In the genomic region with DNA sequence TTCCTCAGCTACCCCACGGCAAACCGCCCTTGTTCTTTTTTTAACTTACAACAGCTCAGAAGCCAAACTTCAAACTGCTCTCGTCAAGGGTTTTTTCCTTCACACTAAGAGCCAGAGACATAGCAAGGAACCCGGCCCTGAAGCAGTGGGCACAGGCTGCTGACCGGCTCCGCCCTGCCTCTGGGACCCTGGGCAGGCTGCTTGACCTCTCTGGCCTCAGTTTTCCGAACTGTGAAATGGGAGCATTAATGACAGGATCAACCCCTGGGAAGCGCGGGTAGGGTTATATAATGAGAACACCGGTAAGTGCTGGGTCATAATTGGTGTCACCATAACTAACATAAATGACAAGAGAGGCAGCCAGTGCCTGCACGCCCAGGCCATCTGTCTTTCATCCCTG, we compare ENCODE assay signal across 31 cellular contexts. TPM values are rescaled to one million over a fixed set of nuclear protein-coding genes. Genes with fewer than 3 reads are reported as not detected.
"Had no signal": no experiment of that assay in that cellular context is flagged by ENCODE, and none has a peak within 500 bp of the region (broad histone marks: within the 10 kb centered on the region; RNA-seq: fewer than 3 reads in every experiment).

No MANE protein-coding gene starts in this region.

- H3K36me3 ChIP-seq: adrenal gland, gastrocnemius medialis had no signal

- DNase-seq: activated CD4-positive, alpha-beta memory T cell treated with anti-CD3 and anti-CD28 coated beads for 36 hours; activated CD4-positive, alpha-beta T cell treated with anti-CD3 and anti-CD28 coated beads for 36 hours; activated CD4-positive, alpha-beta T cell treated with anti-CD3 and anti-CD28 coated beads, Interleukin-2, amount 10 ng/mL, durations not matched to agents 24 days and 14 days; activated CD4-positive, CD25-positive, alpha-beta regulatory T cell; activated CD4-positive, CD25-positive, alpha-beta regulatory T cell treated with anti-CD3 and anti-CD28 coated beads, Interleukin-2, amount 50 U/mL, for 72 hours; activated CD8-positive, alpha-beta memory T cell treated with anti-CD3 and anti-CD28 coated beads, Interleukin-2, amount 10 ng/mL, durations not matched to agents 7 days and 5 days; activated CD8-positive, alpha-beta memory T cell treated with anti-CD3 and anti-CD28 coated beads, Interleukin-2, amount 50 U/mL, for 4 hours; activated CD8-positive, alpha-beta T cell treated with anti-CD3 and anti-CD28 coated beads, Interleukin-2, amount 10 ng/mL, durations not matched to agents 7 days and 5 days; activated effector memory CD4-positive, alpha-beta T cell treated with anti-CD3 and anti-CD28 coated beads, Interleukin-2, amount 50 U/mL, for 16 hours; activated naive CD4-positive, alpha-beta T cell treated with anti-CD3 and anti-CD28 coated beads for 36 hours; activated naive CD8-positive, alpha-beta T cell treated with anti-CD3 and anti-CD28 coated beads for 36 hours; activated naive CD8-positive, alpha-beta T cell treated with anti-CD3 and anti-CD28 coated beads, Interleukin-2, amount 50 U/mL, for 24 hours; activated T-cell treated with anti-CD3 and anti-CD28 coated beads, Interleukin-2, amount 50 U/mL, for 1 hour; activated T-cell treated with anti-CD3 and anti-CD28 coated beads, Interleukin-2, amount 50 U/mL, for 48 hours; adrenal gland; amygdala; body of pancreas; central memory CD4-positive, alpha-beta T cell; dorsolateral prefrontal cortex; effector memory CD4-positive, alpha-beta T cell; endodermal cell; foreskin keratinocyte; gastrocnemius medialis; glutamatergic neuron; T-helper 2 cell had no signal

- H3K27me3 ChIP-seq: body of pancreas, foreskin keratinocyte, gastrocnemius medialis had no signal

- H3K4me3 ChIP-seq: adrenal gland, body of pancreas, coronary artery, dorsolateral prefrontal cortex, gastrocnemius medialis had no signal

- H3K27ac ChIP-seq: adrenal gland, body of pancreas, coronary artery, dorsolateral prefrontal cortex, foreskin keratinocyte, gastrocnemius medialis had no signal

- ATAC-seq: activated CD4-positive, alpha-beta T cell treated with anti-CD3 and anti-CD28 coated beads for 36 hours; activated CD8-positive, alpha-beta memory T cell treated with anti-CD3 and anti-CD28 coated beads, Interleukin-2, amount 10 ng/mL, durations not matched to agents 7 days and 5 days; activated CD8-positive, alpha-beta T cell treated with anti-CD3 and anti-CD28 coated beads, Interleukin-2, amount 10 ng/mL, durations not matched to agents 7 days and 5 days; activated naive CD8-positive, alpha-beta T cell treated with anti-CD3 and anti-CD28 coated beads, Interleukin-2, amount 50 U/mL, for 24 hours; body of pancreas; esophagus mucosa; foreskin keratinocyte; gastrocnemius medialis had no signal

- H3K9me3 ChIP-seq: adrenal gland, body of pancreas, gastrocnemius medialis had no signal

- H3K4me1 ChIP-seq: adrenal gland, body of pancreas, gastrocnemius medialis had no signal

RNA-seq across cellular contexts. Expression of gene FZD10, which starts 21.2 kb away (rescaled TPM):
- total RNA-seq: activated CD4-positive, alpha-beta memory T cell treated with anti-CD3 and anti-CD28 coated beads for 36 hours; activated CD4-positive, alpha-beta T cell treated with anti-CD3 and anti-CD28 coated beads for 36 hours; activated CD4-positive, alpha-beta T cell treated with anti-CD3 and anti-CD28 coated beads, Interleukin-2, amount 10 ng/mL, durations not matched to agents 24 days and 14 days; activated CD8-positive, alpha-beta memory T cell treated with anti-CD3 and anti-CD28 coated beads for 36 hours; activated CD8-positive, alpha-beta memory T cell treated with anti-CD3 and anti-CD28 coated beads, Interleukin-2, amount 10 ng/mL, durations not matched to agents 7 days and 5 days; activated CD8-positive, alpha-beta T cell treated with anti-CD3 and anti-CD28 coated beads, Interleukin-2, amount 10 ng/mL, durations not matched to agents 7 days and 5 days; activated naive CD4-positive, alpha-beta T cell treated with anti-CD3 and anti-CD28 coated beads for 36 hours; activated naive CD8-positive, alpha-beta T cell treated with anti-CD3 and anti-CD28 coated beads for 36 hours; activated T-helper 1 cell treated with anti-CD3 and anti-CD28 coated beads, Interleukin-12 subunit alpha, Interleukin-12 subunit beta, Interleukin-2, Interleukin-4 antibody, amounts not matched to agents 30 ng/mL and 10 ng/mL and 1 ng/mL, durations not matched to agents 14 hours and 24 hours and 36 hours; activated T-helper 2 cell treated with anti-CD3 and anti-CD28 coated beads, Interferon-gamma antibody, Interleukin-2, Interleukin-4, amounts not matched to agents 10 μg/mL and 5 μg/mL and 100 μg/mL, durations not matched to agents 14 hours and 24 hours and 36 hours; T-helper 1 cell treated with Interleukin-12 subunit alpha and Interleukin-12 subunit beta and Interleukin-4 antibody, amounts not matched to agents 30 ng/mL and 1 ng/mL, for 36 hours had no signal
